In the genomic region with DNA sequence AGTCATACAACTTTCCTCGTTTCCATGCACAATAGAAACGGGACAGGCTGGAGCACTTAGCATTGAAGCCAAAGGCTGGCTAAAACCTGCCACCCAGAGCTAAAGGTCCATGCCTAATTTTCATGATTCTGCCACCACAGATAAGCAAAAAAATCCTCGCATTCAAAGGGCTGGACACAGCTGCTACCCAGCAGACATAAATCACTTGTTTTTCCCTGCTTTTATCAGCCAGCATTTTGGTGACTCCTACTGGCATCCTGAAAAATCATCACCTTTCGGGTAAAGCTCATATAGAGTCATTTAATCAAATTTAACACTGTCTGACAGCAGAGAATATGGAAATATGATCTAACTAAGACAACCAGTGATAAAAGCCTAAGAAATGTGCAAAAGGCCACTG, we compare ENCODE assay signal across 13 cellular contexts. TPM values are rescaled to one million over a fixed set of nuclear protein-coding genes. Genes with fewer than 3 reads are reported as not detected.
DNase-seq lines count a peak whose midpoint lies in the region; ATAC-seq and TF ChIP-seq lines count a peak whose summit lies in the region.
"Had no signal": no experiment of that assay in that cellular context is flagged by ENCODE, and none has a peak within 500 bp of the region (broad histone marks: within the 10 kb centered on the region; RNA-seq: fewer than 3 reads in every experiment).

No MANE protein-coding gene starts in this region.

- H3K23me2 ChIP-seq in H9 (ENCODE audit: insufficient read length, low read depth, low read length, poor library complexity, severe bottlenecking): no peaks in the 10 kb centered on the region

- H3K23ac ChIP-seq in H9 (ENCODE audit: insufficient read length, low read depth, low read length): no peak overlapping the region

- H3K56ac ChIP-seq in H9 (ENCODE audit: insufficient read length, low read depth, low read length): no peak overlapping the region

- H3K9me3 ChIP-seq in H9 (ENCODE audit: control insufficient read depth, low read depth, low read length) (no peaks in the 10 kb centered on the region), left ventricle myocardium inferior (replicated peaks) (no peaks in the 10 kb centered on the region)
- H3K9me3 ChIP-seq: HAP-1 had no signal

- no peak overlapping the region for H4K8ac ChIP-seq in H9 (replicated peaks; ENCODE audit: insufficient read length, low read depth, low read length)

- H4K5ac ChIP-seq in H9 (ENCODE audit: insufficient read length, low read depth, low read length): no peak overlapping the region

- H3K79me1 ChIP-seq in H9 (ENCODE audit: insufficient read depth, low read depth, low read length, poor library complexity, severe bottlenecking): no peaks in the 10 kb centered on the region

- no peak overlapping the region for H3T11ph ChIP-seq in H9 (ENCODE audit: low read length)

- H3K9me3 Mint-ChIP-seq in H9: no peaks in the 10 kb centered on the region
- H3K9me3 Mint-ChIP-seq in activated naive CD4-positive, alpha-beta T cell treated with anti-CD3 and anti-CD28 coated beads, Interleukin-2, amount 50 U/mL, for 72 hours: no peaks in the 10 kb centered on the region
- no peaks in the 10 kb centered on the region for H3K9me3 Mint-ChIP-seq in activated T-cell treated with anti-CD3 and anti-CD28 coated beads, Interleukin-2, amount 50 U/mL, for 24 hours
- H3K9me3 Mint-ChIP-seq: CD14-positive monocyte had no signal

- H3K79me2 ChIP-seq in H9 (ENCODE audit: insufficient read depth, low read length): no peaks in the 10 kb centered on the region

- no peak overlapping the region for H2BK5ac ChIP-seq in H9 (ENCODE audit: insufficient read length, low read length)

- intact Hi-C loops in left ventricle myocardium inferior (cut with micrococcal nuclease): loop anchor here (10.0 kb wide), 1 partner anchor 59 kb away; no protein-coding TSS in a partner anchor

- H3K4me3 Mint-ChIP-seq in H9: no peak overlapping the region
- H3K4me3 Mint-ChIP-seq in activated T-cell treated with anti-CD3 and anti-CD28 coated beads, Interleukin-2, amount 50 U/mL, for 24 hours: no peak overlapping the region
- H3K4me3 Mint-ChIP-seq: activated CD4-positive, alpha-beta T cell treated with anti-CD3 and anti-CD28 coated beads for 36 hours; CD14-positive monocyte had no signal

- H3K36me3 ChIP-seq in left ventricle myocardium inferior: peaks cover 52% of the 10 kb centered on the region
- H3K36me3 ChIP-seq: HAP-1 had no signal

- H3K27me3 Mint-ChIP-seq in H9 (ENCODE audit: low read depth): no peaks in the 10 kb centered on the region
- H3K27me3 Mint-ChIP-seq in activated T-cell treated with anti-CD3 and anti-CD28 coated beads, Interleukin-2, amount 50 U/mL, for 24 hours: no peaks in the 10 kb centered on the region
- H3K27me3 Mint-ChIP-seq: activated CD4-positive, alpha-beta T cell treated with anti-CD3 and anti-CD28 coated beads for 36 hours had no signal

- H4K91ac ChIP-seq in H9 (ENCODE audit: insufficient read length, low read depth, low read length): no peak overlapping the region

- no peak overlapping the region for H2BK12ac ChIP-seq in H9 (ENCODE audit: insufficient read length, low read depth, low read length)

- no peak overlapping the region for H3K18ac ChIP-seq in H9 (ENCODE audit: insufficient read length, low read depth, low read length)

- no CpG with 5 or more reads among the region's 4 CpGs for WGBS in H9 (ENCODE audit: extremely low coverage, insufficient read length, low lambda C conversion rate)

- no peak overlapping the region for H2BK120ac ChIP-seq in H9 (ENCODE audit: low read depth, low read length, poor library complexity, severe bottlenecking)

- ATAC-seq in activated naive CD4-positive, alpha-beta T cell treated with anti-CD3 and anti-CD28 coated beads, Interleukin-2, amount 50 U/mL, for 72 hours: no peak
- ATAC-seq in HG02588 (IDR thresholded peaks at IDR 0.05; ENCODE audit: unreplicated experiment): no peak
- ATAC-seq: activated CD4-positive, alpha-beta T cell treated with anti-CD3 and anti-CD28 coated beads for 36 hours had no signal

- no peak overlapping the region for H3K4me3 ChIP-seq in left ventricle myocardium inferior
- H3K4me3 ChIP-seq: HAP-1 had no signal

- H3K14ac ChIP-seq in H9 (ENCODE audit: insufficient read depth, low read length): no peak overlapping the region

- H3K27me3 ChIP-seq in H9 (ENCODE audit: insufficient read depth, low read length) (no peaks in the 10 kb centered on the region), left ventricle myocardium inferior (ENCODE audit: low read depth) (no peaks in the 10 kb centered on the region)

- DNase-seq in AG09319 (ENCODE audit: extremely low read depth, low read depth) (no peak), H9 (no peak), left ventricle myocardium inferior (no peak), CD1c-positive myeloid dendritic cell (ENCODE audit: extremely low spot score) (no peak)
- DNase-seq in activated naive CD4-positive, alpha-beta T cell treated with anti-CD3 and anti-CD28 coated beads, Interleukin-2, amount 50 U/mL, for 72 hours (ENCODE audit: low spot score in 2 of 2): no peak
- no peak for DNase-seq in activated T-cell treated with anti-CD3 and anti-CD28 coated beads, Interleukin-2, amount 50 U/mL, for 24 hours
- DNase-seq: activated CD4-positive, alpha-beta T cell treated with anti-CD3 and anti-CD28 coated beads for 36 hours; KBM-7; NCI-H510A had no signal

- H2BK15ac ChIP-seq in H9 (ENCODE audit: low read depth, low read length): no peak overlapping the region

- H3K4ac ChIP-seq in H9 (ENCODE audit: low read depth, low read length): no peak overlapping the region

- H3K4me1 ChIP-seq in H9 (ENCODE audit: insufficient read depth, low read length) (no peaks in the 10 kb centered on the region), left ventricle myocardium inferior (peaks cover 6% of the 10 kb centered on the region)
- H3K4me1 ChIP-seq: HAP-1 had no signal

- peaks cover 0 to 17% (median 4%) of the 10 kb centered on the region in 3 experiments; a peak in 3 of 7 replicates for H3K36me3 Mint-ChIP-seq in H9 (ENCODE audit: insufficient read depth in 1 of 3, low read depth in 3 of 3)
- peaks cover 6% of the 10 kb centered on the region in 2 donors for H3K36me3 Mint-ChIP-seq in activated naive CD4-positive, alpha-beta T cell treated with anti-CD3 and anti-CD28 coated beads, Interleukin-2, amount 50 U/mL, for 72 hours
- H3K36me3 Mint-ChIP-seq in activated T-cell treated with anti-CD3 and anti-CD28 coated beads, Interleukin-2, amount 50 U/mL, for 24 hours (ENCODE audit: low read depth): peaks cover 90% of the 10 kb centered on the region

- H2AFZ ChIP-seq in H9 (ENCODE audit: low read length): no peak overlapping the region

- TF ChIP-seq CTCF in AG09319 (IDR thresholded peaks at IDR 0.05; ENCODE audit: low read depth, low read length) (peak; percentile 22), H9 (conservative IDR thresholded peaks at IDR 0.05) (peak; percentile 27; the same call in 1 of the 3 replicates), VCaP (conservative IDR thresholded peaks at IDR 0.05) (peak; percentile 57), left ventricle myocardium inferior (IDR thresholded peaks at IDR 0.05; ENCODE audit: borderline replicate concordance) (peak; percentile 44)

- peak overlapping the region in 1 of 3 experiments; percentile 46; a peak in 1 of 7 replicates for H3K27ac Mint-ChIP-seq in H9
- no peak overlapping the region for H3K27ac Mint-ChIP-seq in activated naive CD4-positive, alpha-beta T cell treated with anti-CD3 and anti-CD28 coated beads, Interleukin-2, amount 50 U/mL, for 72 hours
- H3K27ac Mint-ChIP-seq in activated T-cell treated with anti-CD3 and anti-CD28 coated beads, Interleukin-2, amount 50 U/mL, for 24 hours: no peak overlapping the region
- H3K27ac Mint-ChIP-seq: activated CD4-positive, alpha-beta T cell treated with anti-CD3 and anti-CD28 coated beads for 36 hours; CD14-positive monocyte had no signal

- no peak overlapping the region for H3K9ac ChIP-seq in H9 (ENCODE audit: extremely low read depth, insufficient read length, low read length)

- no peaks in the 10 kb centered on the region for H4K20me1 ChIP-seq in H9 (ENCODE audit: control insufficient read depth, insufficient read depth, insufficient read length)

- H2BK20ac ChIP-seq in H9 (ENCODE audit: low read depth, low read length, poor library complexity, severe bottlenecking): no peak overlapping the region

- H3K27ac ChIP-seq in H9 (ENCODE audit: insufficient read length, low read depth, low read length) (no peak overlapping the region), VCaP (no peak overlapping the region), left ventricle myocardium inferior (replicated peaks) (no peak overlapping the region)

- H3K4me2 ChIP-seq in H9 (ENCODE audit: insufficient read depth, insufficient read length, low read length): no peak overlapping the region

- no peaks in the 10 kb centered on the region for H3K4me1 Mint-ChIP-seq in H9
- H3K4me1 Mint-ChIP-seq in activated T-cell treated with anti-CD3 and anti-CD28 coated beads, Interleukin-2, amount 50 U/mL, for 24 hours (ENCODE audit: low read depth): peaks cover 29% of the 10 kb centered on the region
- H3K4me1 Mint-ChIP-seq: CD14-positive monocyte had no signal

- no peak overlapping the region for H2AK5ac ChIP-seq in H9 (ENCODE audit: insufficient read length, low read length)

RNA-seq across cellular contexts. Expression of a gene that starts 37.9 kb away (rescaled TPM):
- total RNA-seq in H9 (2021) (25.5 and 26.0 TPM in 2 replicates), left ventricle myocardium inferior (14.4 TPM)
- total RNA-seq in activated naive CD4-positive, alpha-beta T cell treated with anti-CD3 and anti-CD28 coated beads, Interleukin-2, amount 50 U/mL, for 72 hours: 10 to 100 TPM; 24.0 to 40.5 TPM

RNA-seq across cellular contexts. Expression of a gene that starts 45.4 kb away (rescaled TPM):
- total RNA-seq in H9 (2021): 2.8 and 3.2 TPM in 2 replicates
- total RNA-seq in left ventricle myocardium inferior: 0.93 TPM
- total RNA-seq in activated naive CD4-positive, alpha-beta T cell treated with anti-CD3 and anti-CD28 coated beads, Interleukin-2, amount 50 U/mL, for 72 hours: 1 to 10 TPM; 4.9 to 5.1 TPM

RNA-seq across cellular contexts. Expression of a gene that starts 45.8 kb away (rescaled TPM):
- 21.6 and 23.4 TPM in 2 replicates for total RNA-seq in H9 (2021)
- 26.0 TPM for total RNA-seq in left ventricle myocardium inferior
- total RNA-seq in activated naive CD4-positive, alpha-beta T cell treated with anti-CD3 and anti-CD28 coated beads, Interleukin-2, amount 50 U/mL, for 72 hours: 10 to 100 TPM; 30.8 to 35.7 TPM
